ENCODE assay signal across 8 cellular contexts in the genomic region with DNA sequence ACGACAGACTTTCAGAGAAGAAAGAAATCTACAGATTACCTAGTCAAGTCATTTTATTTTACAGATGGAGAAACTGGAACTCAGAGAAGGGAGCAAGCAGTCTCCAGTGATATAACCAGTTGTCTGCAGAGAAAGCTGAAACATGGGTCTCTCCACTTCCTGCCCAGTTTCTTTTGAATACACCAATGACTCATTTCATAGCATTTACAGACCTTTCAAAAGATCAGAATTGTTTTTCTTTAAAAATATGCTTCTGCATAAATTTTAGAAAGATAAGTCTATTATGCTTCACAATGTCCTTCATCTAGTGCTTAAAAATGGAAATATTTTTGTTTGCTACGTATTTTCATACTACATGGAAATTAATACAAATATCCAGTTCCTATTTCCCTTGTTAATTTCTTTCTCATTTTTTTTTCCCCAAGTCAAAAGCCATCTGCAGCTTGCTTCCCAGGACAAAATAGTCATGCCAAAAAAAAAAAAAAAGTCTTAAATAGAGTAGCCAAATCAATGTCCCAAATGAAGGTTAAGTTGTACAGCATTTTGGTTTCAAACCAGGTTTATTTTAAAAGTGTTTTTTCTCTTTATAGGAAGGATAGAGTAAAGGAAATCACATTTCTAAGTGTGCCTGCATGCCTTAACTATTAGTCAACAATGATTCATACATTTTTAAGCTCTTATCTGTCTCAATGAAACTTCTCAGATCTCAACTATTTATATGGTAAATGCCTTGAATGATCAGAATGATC. TPM values are rescaled to one million over a fixed set of nuclear protein-coding genes. Genes with fewer than 3 reads are reported as not detected.
A peak's percentile ranks its signal among the peaks of the same experiment; 100 is the strongest.
DNase-seq lines count a peak whose midpoint lies in the region; ATAC-seq and TF ChIP-seq lines count a peak whose summit lies in the region.

No MANE protein-coding gene starts in this region.

- peak; percentile 78 for ATAC-seq in GM18909 (IDR thresholded peaks at IDR 0.05; ENCODE audit: poor library complexity, unreplicated experiment)
- peak; percentile 69 for ATAC-seq in HG03097 (IDR thresholded peaks at IDR 0.05; ENCODE audit: low FRiP score, unreplicated experiment)

- no peaks in the 10 kb centered on the region for H3K27me3 ChIP-seq in SK-N-SH (ENCODE audit: insufficient read depth)

- peaks cover 62% of the 10 kb centered on the region for H3F3A ChIP-seq in SK-N-SH (replicated peaks; ENCODE audit: insufficient read depth)

- DNase-seq in AG10803 (ENCODE audit: low read depth), result peak; percentile 71
- DNase-seq in SK-N-SH, result no peak
- DNase-seq in fibroblast of peridontal ligament (ENCODE audit: extremely low read depth), result peak; percentile 80
- DNase-seq in NCI-H2227 (lab: John Stamatoyannopoulos, UW; ENCODE audit: unreplicated experiment), result no peak
- no peak for DNase-seq in NCI-H446 (lab: John Stamatoyannopoulos, UW)

- no peak for TF ChIP-seq RAD21 in SK-N-SH (IDR thresholded peaks at IDR 0.05; ENCODE audit: low read length)

- H3K4me3 ChIP-seq in AG10803 (ENCODE audit: low read length) (peak overlapping the region; percentile 27), SK-N-SH (ENCODE audit: low read depth in 2 of 2, low read length in 1 of 2) (peak overlapping the region; percentile 2 to 37; a peak in 3 of 4 replicates), skin epidermis (no peak overlapping the region)

- CTCF ChIA-PET in SK-N-SH (lab: Yijun Ruan, JAX), result interaction anchor here (0.9 kb wide), 1 partner anchor 41 kb away, joined by 3 read pairs; no protein-coding TSS in a partner anchor

- peaks cover 0 to 50% of the 10 kb centered on the region in 2 experiments; a peak in 3 of 4 replicates for H3K4me1 ChIP-seq in SK-N-SH (ENCODE audit: control insufficient read depth in 1 of 2, insufficient read depth in 2 of 2, low read depth in 1 of 2, low read length in 1 of 2)

- H3K79me2 ChIP-seq in SK-N-SH (ENCODE audit: insufficient read depth), result peaks cover 87% of the 10 kb centered on the region

- no peaks in the 10 kb centered on the region for H3K9me2 ChIP-seq in SK-N-SH

- H2AFZ ChIP-seq in SK-N-SH (ENCODE audit: low read depth), result no peak overlapping the region

- H3K4me2 ChIP-seq in SK-N-SH, result peak overlapping the region; percentile 67

- H3K27ac ChIP-seq in SK-N-SH (ENCODE audit: low read depth in 2 of 2, low read length in 1 of 2), result peak overlapping the region; percentile 83 to 99; a peak in 3 of 4 replicates
- H3K27ac ChIP-seq in skin epidermis, result peak overlapping the region in 18 of 21 experiments; percentile 32 to 91 (median 72)

- TF ChIP-seq CTCF in AG10803 (conservative IDR thresholded peaks at IDR 0.05; ENCODE audit: low read length) (no peak), SK-N-SH (IDR thresholded peaks at IDR 0.05) (no peak)

- H3K9me3 ChIP-seq in SK-N-SH, result no peaks in the 10 kb centered on the region

- WGBS in SK-N-SH (ENCODE audit: low lambda C conversion rate), result 1% methylated on average over 2 of the region's 2 CpGs

- H3K9ac ChIP-seq in SK-N-SH, result peak overlapping the region; percentile 70

- POLR2A ChIA-PET in SK-N-SH (lab: Yijun Ruan, JAX), result no interaction called here

- peaks cover 0 to 34% of the 10 kb centered on the region in 2 experiments for H3K36me3 ChIP-seq in SK-N-SH (replicated peaks in 1 of 2; ENCODE audit: control insufficient read depth in 1 of 2, insufficient read depth in 2 of 2, low read length in 1 of 2)

- TF ChIP-seq EP300 in SK-N-SH (IDR thresholded peaks at IDR 0.05; ENCODE audit: borderline replicate concordance in 1 of 2, low read depth in 1 of 2, low read length in 1 of 2), result peak; percentile 46 to 92; a peak in 3 of 4 replicates

- no peaks in the 10 kb centered on the region for H4K20me1 ChIP-seq in SK-N-SH (ENCODE audit: insufficient read depth)

TF ChIP-seq in SK-N-SH, 30 proteins besides CTCF, POLR2A, EP300 and RAD21 (continues in another document):
- TF ChIP-seq FOXJ3 (CRISPR knock-in tag; IDR thresholded peaks at IDR 0.05), result no peak
- TF ChIP-seq TCF12 (IDR thresholded peaks at IDR 0.05), result peak; percentile 94
- TF ChIP-seq CHD2 (IDR thresholded peaks at IDR 0.05; ENCODE audit: low read length, partially characterized antibody), result no peak
- peak; percentile 98 for TF ChIP-seq FOSL2 (IDR thresholded peaks at IDR 0.05; ENCODE audit: borderline replicate concordance, low read depth)
- no peak for TF ChIP-seq MXI1 (IDR thresholded peaks at IDR 0.05; ENCODE audit: low read depth, low read length)
- peak; percentile 91 for TF ChIP-seq TEAD4 (IDR thresholded peaks at IDR 0.05; ENCODE audit: borderline replicate concordance, insufficient read depth)
- TF ChIP-seq, protein P1, sequence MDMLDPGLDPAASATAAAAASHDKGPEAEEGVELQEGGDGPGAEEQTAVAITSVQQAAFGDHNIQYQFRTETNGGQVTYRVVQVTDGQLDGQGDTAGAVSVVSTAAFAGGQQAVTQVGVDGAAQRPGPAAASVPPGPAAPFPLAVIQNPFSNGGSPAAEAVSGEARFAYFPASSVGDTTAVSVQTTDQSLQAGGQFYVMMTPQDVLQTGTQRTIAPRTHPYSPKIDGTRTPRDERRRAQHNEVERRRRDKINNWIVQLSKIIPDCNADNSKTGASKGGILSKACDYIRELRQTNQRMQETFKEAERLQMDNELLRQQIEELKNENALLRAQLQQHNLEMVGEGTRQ (IDR thresholded peaks at IDR 0.05; ENCODE audit: borderline replicate concordance, low read depth, low read length), result no peak
- no peak for TF ChIP-seq RFX5 (IDR thresholded peaks at IDR 0.05; ENCODE audit: low read length)
- TF ChIP-seq, protein P2, sequence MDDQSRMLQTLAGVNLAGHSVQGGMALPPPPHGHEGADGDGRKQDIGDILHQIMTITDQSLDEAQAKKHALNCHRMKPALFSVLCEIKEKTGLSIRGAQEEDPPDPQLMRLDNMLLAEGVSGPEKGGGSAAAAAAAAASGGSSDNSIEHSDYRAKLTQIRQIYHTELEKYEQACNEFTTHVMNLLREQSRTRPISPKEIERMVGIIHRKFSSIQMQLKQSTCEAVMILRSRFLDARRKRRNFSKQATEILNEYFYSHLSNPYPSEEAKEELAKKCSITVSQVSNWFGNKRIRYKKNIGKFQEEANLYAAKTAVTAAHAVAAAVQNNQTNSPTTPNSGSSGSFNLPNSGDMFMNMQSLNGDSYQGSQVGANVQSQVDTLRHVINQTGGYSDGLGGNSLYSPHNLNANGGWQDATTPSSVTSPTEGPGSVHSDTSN (IDR thresholded peaks at IDR 0.05), result peak; percentile 91
- TF ChIP-seq POLR2AphosphoS5 (IDR thresholded peaks at IDR 0.05; ENCODE audit: low read depth, low read length), result peak; percentile 35; the same call in 1 of the 2 replicates
- TF ChIP-seq GATA2 (CRISPR knock-in tag; IDR thresholded peaks at IDR 0.05), result no peak
- 0 out of 2 replicates have a peak, but pooled peaks have one; percentile 12 for TF ChIP-seq RXRA (IDR thresholded peaks at IDR 0.05; ENCODE audit: borderline replicate concordance, low read depth)
- TF ChIP-seq, protein P3, sequence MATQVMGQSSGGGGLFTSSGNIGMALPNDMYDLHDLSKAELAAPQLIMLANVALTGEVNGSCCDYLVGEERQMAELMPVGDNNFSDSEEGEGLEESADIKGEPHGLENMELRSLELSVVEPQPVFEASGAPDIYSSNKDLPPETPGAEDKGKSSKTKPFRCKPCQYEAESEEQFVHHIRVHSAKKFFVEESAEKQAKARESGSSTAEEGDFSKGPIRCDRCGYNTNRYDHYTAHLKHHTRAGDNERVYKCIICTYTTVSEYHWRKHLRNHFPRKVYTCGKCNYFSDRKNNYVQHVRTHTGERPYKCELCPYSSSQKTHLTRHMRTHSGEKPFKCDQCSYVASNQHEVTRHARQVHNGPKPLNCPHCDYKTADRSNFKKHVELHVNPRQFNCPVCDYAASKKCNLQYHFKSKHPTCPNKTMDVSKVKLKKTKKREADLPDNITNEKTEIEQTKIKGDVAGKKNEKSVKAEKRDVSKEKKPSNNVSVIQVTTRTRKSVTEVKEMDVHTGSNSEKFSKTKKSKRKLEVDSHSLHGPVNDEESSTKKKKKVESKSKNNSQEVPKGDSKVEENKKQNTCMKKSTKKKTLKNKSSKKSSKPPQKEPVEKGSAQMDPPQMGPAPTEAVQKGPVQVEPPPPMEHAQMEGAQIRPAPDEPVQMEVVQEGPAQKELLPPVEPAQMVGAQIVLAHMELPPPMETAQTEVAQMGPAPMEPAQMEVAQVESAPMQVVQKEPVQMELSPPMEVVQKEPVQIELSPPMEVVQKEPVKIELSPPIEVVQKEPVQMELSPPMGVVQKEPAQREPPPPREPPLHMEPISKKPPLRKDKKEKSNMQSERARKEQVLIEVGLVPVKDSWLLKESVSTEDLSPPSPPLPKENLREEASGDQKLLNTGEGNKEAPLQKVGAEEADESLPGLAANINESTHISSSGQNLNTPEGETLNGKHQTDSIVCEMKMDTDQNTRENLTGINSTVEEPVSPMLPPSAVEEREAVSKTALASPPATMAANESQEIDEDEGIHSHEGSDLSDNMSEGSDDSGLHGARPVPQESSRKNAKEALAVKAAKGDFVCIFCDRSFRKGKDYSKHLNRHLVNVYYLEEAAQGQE (IDR thresholded peaks at IDR 0.05; ENCODE audit: low read depth, low read length), result no peak
- no peak for TF ChIP-seq GABPA (IDR thresholded peaks at IDR 0.05; ENCODE audit: low read depth)
- no peak for TF ChIP-seq NRF1 (IDR thresholded peaks at IDR 0.05; ENCODE audit: low read depth, low read length)
- no peak for TF ChIP-seq EZH2phosphoT487 (IDR thresholded peaks at IDR 0.05; ENCODE audit: borderline replicate concordance, low read depth)
- TF ChIP-seq YY1 (IDR thresholded peaks at IDR 0.05; ENCODE audit: low read depth), result peak; percentile 6; the same call in 1 of the 2 replicates
- no peak for TF ChIP-seq SMC3 (IDR thresholded peaks at IDR 0.05; ENCODE audit: low read depth, low read length)
- TF ChIP-seq NFIC (IDR thresholded peaks at IDR 0.05; ENCODE audit: borderline replicate concordance), result peak; percentile 82
- TF ChIP-seq, protein P4, sequence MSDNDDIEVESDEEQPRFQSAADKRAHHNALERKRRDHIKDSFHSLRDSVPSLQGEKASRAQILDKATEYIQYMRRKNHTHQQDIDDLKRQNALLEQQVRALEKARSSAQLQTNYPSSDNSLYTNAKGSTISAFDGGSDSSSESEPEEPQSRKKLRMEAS (IDR thresholded peaks at IDR 0.05; ENCODE audit: low read depth), result no peak
- TF ChIP-seq MEF2A (IDR thresholded peaks at IDR 0.05; ENCODE audit: borderline replicate concordance, low read depth), result 0 out of 2 replicates have a peak, but pooled peaks have one; percentile 12
- TF ChIP-seq, protein P5, sequence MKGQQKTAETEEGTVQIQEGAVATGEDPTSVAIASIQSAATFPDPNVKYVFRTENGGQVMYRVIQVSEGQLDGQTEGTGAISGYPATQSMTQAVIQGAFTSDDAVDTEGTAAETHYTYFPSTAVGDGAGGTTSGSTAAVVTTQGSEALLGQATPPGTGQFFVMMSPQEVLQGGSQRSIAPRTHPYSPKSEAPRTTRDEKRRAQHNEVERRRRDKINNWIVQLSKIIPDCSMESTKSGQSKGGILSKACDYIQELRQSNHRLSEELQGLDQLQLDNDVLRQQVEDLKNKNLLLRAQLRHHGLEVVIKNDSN (IDR thresholded peaks at IDR 0.05; ENCODE audit: borderline replicate concordance, low read depth), result no peak

RNA-seq across cellular contexts. Expression of a gene that starts 36.9 kb away (rescaled TPM):
- polyA plus RNA-seq in SK-N-SH (2012; rRNA removed), result 25.0 and 32.8 TPM in 2 replicates
- 38.9 and 45.2 TPM in 2 replicates for polyA plus RNA-seq in SK-N-SH (2012; cell fraction: cytosol; rRNA removed)
- polyA plus RNA-seq in SK-N-SH (2012; cell fraction: nucleus; rRNA removed), result 10.2 and 20.0 TPM in 2 replicates

Comparison
In these comparisons a context has a peak if more than half of its experiments do, and no peak if none do; other contexts are left out.
1. DNase-seq: peak in AG10803 (single experiment) and fibroblast of peridontal ligament (single experiment); none in SK-N-SH (single experiment), NCI-H2227 (single experiment) and NCI-H446 (0 of 2).
2. H3K4me3 ChIP-seq: peak in AG10803 (single experiment) and SK-N-SH (2 of 2); none in skin epidermis (0 of 7).